Comparison of ENCODE assay signal across 8 cellular contexts in genomic region chr12:59780605-59781135, GRCh38.
DNase-seq lines count a peak whose midpoint lies in the region; ATAC-seq and TF ChIP-seq lines count a peak whose summit lies in the region.

No MANE protein-coding gene starts in this region.

- H3K27ac Mint-ChIP-seq in neural crest cell (ENCODE audit: unreplicated experiment) = no peak overlapping the region

- peak overlapping the region in 4 of 59 donors; percentile 7 to 38 (median 17) for H3K27ac ChIP-seq in dorsolateral prefrontal cortex

- H3K27me3 ChIP-seq in dorsolateral prefrontal cortex = no peaks in the 10 kb centered on the region

- H3K9me3 Mint-ChIP-seq in neural crest cell = no peaks in the 10 kb centered on the region

- H3K36me3 Mint-ChIP-seq in neural crest cell (ENCODE audit: low read depth) = no peaks in the 10 kb centered on the region

- no peaks in the 10 kb centered on the region for H3K27me3 Mint-ChIP-seq in neural crest cell (ENCODE audit: low read depth)

- no peak for ATAC-seq in GM19397 (IDR thresholded peaks at IDR 0.05; ENCODE audit: unreplicated experiment)

- no peak overlapping the region for H3K4me3 Mint-ChIP-seq in neural crest cell

- TF ChIP-seq CTCF in GM10266 (IDR thresholded peaks at IDR 0.05; ENCODE audit: control insufficient read depth, insufficient read depth, low read depth, missing control alignments) (peak; percentile 23), LNCAP (IDR thresholded peaks at IDR 0.05) (peak; percentile 42; the same call in 1 of the 2 replicates), dorsolateral prefrontal cortex (IDR thresholded peaks at IDR 0.05 in 54 of 56, conservative IDR thresholded peaks at IDR 0.05 in 2 of 56; ENCODE audit: low read depth in 1 of 56, partially characterized antibody in 56 of 56) (peak in 53 of 56 donors; percentile 15 to 71 (median 50)), neural crest cell (conservative IDR thresholded peaks at IDR 0.05) (peak; percentile 44)

- intact Hi-C loops in dorsolateral prefrontal cortex (cut with DNase I) = loop anchor here in 1 of 2 donors (5.0 kb wide), 1 partner anchor 378 kb away; no protein-coding TSS in a partner anchor

- DNase-seq in GM10266 (ENCODE audit: extremely low spot score) = no peak
- DNase-seq in dorsolateral prefrontal cortex = no peak
- DNase-seq in neural crest cell (ENCODE audit: low read depth, low spot score) = no peak
- DNase-seq in NCI-H345 (lab: John Stamatoyannopoulos, UW) = no peak
- no peak for DNase-seq in SKM-1 (lab: John Stamatoyannopoulos, UW; ENCODE audit: unreplicated experiment)
- DNase-seq in NCI-H526 treated with DMSO at 0.1 percent for 48 hours (lab: John Stamatoyannopoulos, UW) = no peak

- H3K4me1 Mint-ChIP-seq in neural crest cell = no peaks in the 10 kb centered on the region

- H3K4me3 ChIP-seq in dorsolateral prefrontal cortex = no peak overlapping the region
